1 cellular context compared by ENCODE assay signal in the genomic region with DNA sequence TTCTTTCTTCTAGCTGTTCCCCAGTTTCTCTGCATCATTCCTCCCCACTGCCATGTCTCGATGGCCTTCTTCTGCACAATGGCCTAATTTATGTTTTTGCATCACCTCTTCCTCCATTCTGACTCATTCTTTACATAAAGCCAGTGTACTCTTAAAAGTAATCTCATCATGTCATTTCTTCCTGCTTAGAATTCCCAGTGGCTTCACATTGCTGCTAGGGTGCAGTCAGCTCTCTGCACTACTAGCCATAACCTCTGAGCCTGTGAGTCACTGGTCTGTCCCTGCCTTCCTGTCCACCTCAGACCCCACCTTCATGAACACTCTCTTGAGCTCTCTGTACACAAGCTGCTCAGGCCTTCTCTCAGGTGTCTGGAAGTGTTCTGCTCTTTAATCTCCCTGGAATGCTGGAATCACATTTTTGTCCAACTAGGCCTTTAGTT.
TF ChIP-seq lines count a peak whose summit lies in the region.

No MANE protein-coding gene starts in this region.

TF ChIP-seq in HepG2, 621 proteins besides CTCF, POLR2A, EP300 and RAD21 (continues in another document):
- TF ChIP-seq, protein P1, sequence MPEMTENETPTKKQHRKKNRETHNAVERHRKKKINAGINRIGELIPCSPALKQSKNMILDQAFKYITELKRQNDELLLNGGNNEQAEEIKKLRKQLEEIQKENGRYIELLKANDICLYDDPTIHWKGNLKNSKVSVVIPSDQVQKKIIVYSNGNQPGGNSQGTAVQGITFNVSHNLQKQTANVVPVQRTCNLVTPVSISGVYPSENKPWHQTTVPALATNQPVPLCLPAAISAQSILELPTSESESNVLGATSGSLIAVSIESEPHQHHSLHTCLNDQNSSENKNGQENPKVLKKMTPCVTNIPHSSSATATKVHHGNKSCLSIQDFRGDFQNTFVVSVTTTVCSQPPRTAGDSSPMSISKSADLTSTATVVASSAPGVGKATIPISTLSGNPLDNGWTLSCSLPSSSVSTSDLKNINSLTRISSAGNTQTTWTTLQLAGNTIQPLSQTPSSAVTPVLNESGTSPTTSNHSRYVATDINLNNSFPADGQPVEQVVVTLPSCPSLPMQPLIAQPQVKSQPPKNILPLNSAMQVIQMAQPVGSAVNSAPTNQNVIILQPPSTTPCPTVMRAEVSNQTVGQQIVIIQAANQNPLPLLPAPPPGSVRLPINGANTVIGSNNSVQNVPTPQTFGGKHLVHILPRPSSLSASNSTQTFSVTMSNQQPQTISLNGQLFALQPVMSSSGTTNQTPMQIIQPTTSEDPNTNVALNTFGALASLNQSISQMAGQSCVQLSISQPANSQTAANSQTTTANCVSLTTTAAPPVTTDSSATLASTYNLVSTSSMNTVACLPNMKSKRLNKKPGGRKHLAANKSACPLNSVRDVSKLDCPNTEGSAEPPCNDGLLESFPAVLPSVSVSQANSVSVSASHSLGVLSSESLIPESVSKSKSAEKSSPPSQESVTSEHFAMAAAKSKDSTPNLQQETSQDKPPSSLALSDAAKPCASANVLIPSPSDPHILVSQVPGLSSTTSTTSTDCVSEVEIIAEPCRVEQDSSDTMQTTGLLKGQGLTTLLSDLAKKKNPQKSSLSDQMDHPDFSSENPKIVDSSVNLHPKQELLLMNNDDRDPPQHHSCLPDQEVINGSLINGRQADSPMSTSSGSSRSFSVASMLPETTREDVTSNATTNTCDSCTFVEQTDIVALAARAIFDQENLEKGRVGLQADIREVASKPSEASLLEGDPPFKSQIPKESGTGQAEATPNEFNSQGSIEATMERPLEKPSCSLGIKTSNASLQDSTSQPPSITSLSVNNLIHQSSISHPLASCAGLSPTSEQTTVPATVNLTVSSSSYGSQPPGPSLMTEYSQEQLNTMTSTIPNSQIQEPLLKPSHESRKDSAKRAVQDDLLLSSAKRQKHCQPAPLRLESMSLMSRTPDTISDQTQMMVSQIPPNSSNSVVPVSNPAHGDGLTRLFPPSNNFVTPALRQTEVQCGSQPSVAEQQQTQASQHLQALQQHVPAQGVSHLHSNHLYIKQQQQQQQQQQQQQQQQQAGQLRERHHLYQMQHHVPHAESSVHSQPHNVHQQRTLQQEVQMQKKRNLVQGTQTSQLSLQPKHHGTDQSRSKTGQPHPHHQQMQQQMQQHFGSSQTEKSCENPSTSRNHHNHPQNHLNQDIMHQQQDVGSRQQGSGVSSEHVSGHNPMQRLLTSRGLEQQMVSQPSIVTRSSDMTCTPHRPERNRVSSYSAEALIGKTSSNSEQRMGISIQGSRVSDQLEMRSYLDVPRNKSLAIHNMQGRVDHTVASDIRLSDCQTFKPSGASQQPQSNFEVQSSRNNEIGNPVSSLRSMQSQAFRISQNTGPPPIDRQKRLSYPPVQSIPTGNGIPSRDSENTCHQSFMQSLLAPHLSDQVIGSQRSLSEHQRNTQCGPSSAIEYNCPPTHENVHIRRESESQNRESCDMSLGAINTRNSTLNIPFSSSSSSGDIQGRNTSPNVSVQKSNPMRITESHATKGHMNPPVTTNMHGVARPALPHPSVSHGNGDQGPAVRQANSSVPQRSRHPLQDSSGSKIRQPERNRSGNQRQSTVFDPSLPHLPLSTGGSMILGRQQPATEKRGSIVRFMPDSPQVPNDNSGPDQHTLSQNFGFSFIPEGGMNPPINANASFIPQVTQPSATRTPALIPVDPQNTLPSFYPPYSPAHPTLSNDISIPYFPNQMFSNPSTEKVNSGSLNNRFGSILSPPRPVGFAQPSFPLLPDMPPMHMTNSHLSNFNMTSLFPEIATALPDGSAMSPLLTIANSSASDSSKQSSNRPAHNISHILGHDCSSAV (CRISPR knock-in tag; IDR thresholded peaks at IDR 0.05; ENCODE audit: borderline replicate concordance): no peak
- peak; percentile 60 for TF ChIP-seq PPARG (CRISPR knock-in tag; conservative IDR thresholded peaks at IDR 0.05)
- TF ChIP-seq SRSF4 (IDR thresholded peaks at IDR 0.05; ENCODE audit: low read depth, low read length, poor library complexity, severe bottlenecking): no peak
- TF ChIP-seq, protein P2, sequence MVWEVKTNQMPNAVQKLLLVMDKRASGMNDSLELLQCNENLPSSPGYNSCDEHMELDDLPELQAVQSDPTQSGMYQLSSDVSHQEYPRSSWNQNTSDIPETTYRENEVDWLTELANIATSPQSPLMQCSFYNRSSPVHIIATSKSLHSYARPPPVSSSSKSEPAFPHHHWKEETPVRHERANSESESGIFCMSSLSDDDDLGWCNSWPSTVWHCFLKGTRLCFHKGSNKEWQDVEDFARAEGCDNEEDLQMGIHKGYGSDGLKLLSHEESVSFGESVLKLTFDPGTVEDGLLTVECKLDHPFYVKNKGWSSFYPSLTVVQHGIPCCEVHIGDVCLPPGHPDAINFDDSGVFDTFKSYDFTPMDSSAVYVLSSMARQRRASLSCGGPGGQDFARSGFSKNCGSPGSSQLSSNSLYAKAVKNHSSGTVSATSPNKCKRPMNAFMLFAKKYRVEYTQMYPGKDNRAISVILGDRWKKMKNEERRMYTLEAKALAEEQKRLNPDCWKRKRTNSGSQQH (CRISPR knock-in tag; IDR thresholded peaks at IDR 0.05; ENCODE audit: low read depth): no peak
- no peak for TF ChIP-seq FIP1L1 (IDR thresholded peaks at IDR 0.05; ENCODE audit: borderline replicate concordance, insufficient read depth, low read depth, low read length)
- TF ChIP-seq, protein P3, sequence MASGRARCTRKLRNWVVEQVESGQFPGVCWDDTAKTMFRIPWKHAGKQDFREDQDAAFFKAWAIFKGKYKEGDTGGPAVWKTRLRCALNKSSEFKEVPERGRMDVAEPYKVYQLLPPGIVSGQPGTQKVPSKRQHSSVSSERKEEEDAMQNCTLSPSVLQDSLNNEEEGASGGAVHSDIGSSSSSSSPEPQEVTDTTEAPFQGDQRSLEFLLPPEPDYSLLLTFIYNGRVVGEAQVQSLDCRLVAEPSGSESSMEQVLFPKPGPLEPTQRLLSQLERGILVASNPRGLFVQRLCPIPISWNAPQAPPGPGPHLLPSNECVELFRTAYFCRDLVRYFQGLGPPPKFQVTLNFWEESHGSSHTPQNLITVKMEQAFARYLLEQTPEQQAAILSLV (CRISPR knock-in tag; IDR thresholded peaks at IDR 0.05; ENCODE audit: borderline replicate concordance): no peak
- no peak for TF ChIP-seq KAT2B (IDR thresholded peaks at IDR 0.05; ENCODE audit: borderline replicate concordance, low read depth, low read length)
- TF ChIP-seq, protein P4, sequence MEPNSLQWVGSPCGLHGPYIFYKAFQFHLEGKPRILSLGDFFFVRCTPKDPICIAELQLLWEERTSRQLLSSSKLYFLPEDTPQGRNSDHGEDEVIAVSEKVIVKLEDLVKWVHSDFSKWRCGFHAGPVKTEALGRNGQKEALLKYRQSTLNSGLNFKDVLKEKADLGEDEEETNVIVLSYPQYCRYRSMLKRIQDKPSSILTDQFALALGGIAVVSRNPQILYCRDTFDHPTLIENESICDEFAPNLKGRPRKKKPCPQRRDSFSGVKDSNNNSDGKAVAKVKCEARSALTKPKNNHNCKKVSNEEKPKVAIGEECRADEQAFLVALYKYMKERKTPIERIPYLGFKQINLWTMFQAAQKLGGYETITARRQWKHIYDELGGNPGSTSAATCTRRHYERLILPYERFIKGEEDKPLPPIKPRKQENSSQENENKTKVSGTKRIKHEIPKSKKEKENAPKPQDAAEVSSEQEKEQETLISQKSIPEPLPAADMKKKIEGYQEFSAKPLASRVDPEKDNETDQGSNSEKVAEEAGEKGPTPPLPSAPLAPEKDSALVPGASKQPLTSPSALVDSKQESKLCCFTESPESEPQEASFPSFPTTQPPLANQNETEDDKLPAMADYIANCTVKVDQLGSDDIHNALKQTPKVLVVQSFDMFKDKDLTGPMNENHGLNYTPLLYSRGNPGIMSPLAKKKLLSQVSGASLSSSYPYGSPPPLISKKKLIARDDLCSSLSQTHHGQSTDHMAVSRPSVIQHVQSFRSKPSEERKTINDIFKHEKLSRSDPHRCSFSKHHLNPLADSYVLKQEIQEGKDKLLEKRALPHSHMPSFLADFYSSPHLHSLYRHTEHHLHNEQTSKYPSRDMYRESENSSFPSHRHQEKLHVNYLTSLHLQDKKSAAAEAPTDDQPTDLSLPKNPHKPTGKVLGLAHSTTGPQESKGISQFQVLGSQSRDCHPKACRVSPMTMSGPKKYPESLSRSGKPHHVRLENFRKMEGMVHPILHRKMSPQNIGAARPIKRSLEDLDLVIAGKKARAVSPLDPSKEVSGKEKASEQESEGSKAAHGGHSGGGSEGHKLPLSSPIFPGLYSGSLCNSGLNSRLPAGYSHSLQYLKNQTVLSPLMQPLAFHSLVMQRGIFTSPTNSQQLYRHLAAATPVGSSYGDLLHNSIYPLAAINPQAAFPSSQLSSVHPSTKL (CRISPR knock-in tag; IDR thresholded peaks at IDR 0.05): peak; percentile 80
- TF ChIP-seq, protein P5, sequence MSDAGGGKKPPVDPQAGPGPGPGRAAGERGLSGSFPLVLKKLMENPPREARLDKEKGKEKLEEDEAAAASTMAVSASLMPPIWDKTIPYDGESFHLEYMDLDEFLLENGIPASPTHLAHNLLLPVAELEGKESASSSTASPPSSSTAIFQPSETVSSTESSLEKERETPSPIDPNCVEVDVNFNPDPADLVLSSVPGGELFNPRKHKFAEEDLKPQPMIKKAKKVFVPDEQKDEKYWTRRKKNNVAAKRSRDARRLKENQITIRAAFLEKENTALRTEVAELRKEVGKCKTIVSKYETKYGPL (CRISPR knock-in tag; IDR thresholded peaks at IDR 0.05): no peak
- no peak for TF ChIP-seq GTF3A (CRISPR knock-in tag; conservative IDR thresholded peaks at IDR 0.05)
- TF ChIP-seq KDM5A (IDR thresholded peaks at IDR 0.05; ENCODE audit: borderline replicate concordance, low read length): no peak
- no peak for TF ChIP-seq PAF1 (CRISPR knock-in tag; IDR thresholded peaks at IDR 0.05)
- no peak for TF ChIP-seq SUZ12 (IDR thresholded peaks at IDR 0.05; ENCODE audit: low read depth, low read length)
- peak; percentile 67 for TF ChIP-seq GATAD2A (CRISPR knock-in tag; IDR thresholded peaks at IDR 0.05)
- TF ChIP-seq FOXA3 (CRISPR knock-in tag; IDR thresholded peaks at IDR 0.05): peak; percentile 86; the same call in 1 of the 2 replicates
- TF ChIP-seq, protein P6, sequence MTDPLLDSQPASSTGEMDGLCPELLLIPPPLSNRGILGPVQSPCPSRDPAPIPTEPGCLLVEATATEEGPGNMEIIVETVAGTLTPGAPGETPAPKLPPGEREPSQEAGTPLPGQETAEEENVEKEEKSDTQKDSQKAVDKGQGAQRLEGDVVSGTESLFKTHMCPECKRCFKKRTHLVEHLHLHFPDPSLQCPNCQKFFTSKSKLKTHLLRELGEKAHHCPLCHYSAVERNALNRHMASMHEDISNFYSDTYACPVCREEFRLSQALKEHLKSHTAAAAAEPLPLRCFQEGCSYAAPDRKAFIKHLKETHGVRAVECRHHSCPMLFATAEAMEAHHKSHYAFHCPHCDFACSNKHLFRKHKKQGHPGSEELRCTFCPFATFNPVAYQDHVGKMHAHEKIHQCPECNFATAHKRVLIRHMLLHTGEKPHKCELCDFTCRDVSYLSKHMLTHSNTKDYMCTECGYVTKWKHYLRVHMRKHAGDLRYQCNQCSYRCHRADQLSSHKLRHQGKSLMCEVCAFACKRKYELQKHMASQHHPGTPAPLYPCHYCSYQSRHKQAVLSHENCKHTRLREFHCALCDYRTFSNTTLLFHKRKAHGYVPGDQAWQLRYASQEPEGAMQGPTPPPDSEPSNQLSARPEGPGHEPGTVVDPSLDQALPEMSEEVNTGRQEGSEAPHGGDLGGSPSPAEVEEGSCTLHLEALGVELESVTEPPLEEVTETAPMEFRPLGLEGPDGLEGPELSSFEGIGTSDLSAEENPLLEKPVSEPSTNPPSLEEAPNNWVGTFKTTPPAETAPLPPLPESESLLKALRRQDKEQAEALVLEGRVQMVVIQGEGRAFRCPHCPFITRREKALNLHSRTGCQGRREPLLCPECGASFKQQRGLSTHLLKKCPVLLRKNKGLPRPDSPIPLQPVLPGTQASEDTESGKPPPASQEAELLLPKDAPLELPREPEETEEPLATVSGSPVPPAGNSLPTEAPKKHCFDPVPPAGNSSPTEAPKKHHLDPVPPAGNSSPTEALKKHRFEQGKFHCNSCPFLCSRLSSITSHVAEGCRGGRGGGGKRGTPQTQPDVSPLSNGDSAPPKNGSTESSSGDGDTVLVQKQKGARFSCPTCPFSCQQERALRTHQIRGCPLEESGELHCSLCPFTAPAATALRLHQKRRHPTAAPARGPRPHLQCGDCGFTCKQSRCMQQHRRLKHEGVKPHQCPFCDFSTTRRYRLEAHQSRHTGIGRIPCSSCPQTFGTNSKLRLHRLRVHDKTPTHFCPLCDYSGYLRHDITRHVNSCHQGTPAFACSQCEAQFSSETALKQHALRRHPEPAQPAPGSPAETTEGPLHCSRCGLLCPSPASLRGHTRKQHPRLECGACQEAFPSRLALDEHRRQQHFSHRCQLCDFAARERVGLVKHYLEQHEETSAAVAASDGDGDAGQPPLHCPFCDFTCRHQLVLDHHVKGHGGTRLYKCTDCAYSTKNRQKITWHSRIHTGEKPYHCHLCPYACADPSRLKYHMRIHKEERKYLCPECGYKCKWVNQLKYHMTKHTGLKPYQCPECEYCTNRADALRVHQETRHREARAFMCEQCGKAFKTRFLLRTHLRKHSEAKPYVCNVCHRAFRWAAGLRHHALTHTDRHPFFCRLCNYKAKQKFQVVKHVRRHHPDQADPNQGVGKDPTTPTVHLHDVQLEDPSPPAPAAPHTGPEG (CRISPR knock-in tag; IDR thresholded peaks at IDR 0.05): no peak
- TF ChIP-seq, protein P7, sequence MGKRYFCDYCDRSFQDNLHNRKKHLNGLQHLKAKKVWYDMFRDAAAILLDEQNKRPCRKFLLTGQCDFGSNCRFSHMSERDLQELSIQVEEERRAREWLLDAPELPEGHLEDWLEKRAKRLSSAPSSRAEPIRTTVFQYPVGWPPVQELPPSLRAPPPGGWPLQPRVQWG (CRISPR knock-in tag; IDR thresholded peaks at IDR 0.05; ENCODE audit: borderline replicate concordance, low read depth): no peak
- TF ChIP-seq, protein P8, sequence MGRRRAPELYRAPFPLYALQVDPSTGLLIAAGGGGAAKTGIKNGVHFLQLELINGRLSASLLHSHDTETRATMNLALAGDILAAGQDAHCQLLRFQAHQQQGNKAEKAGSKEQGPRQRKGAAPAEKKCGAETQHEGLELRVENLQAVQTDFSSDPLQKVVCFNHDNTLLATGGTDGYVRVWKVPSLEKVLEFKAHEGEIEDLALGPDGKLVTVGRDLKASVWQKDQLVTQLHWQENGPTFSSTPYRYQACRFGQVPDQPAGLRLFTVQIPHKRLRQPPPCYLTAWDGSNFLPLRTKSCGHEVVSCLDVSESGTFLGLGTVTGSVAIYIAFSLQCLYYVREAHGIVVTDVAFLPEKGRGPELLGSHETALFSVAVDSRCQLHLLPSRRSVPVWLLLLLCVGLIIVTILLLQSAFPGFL (CRISPR knock-in tag; IDR thresholded peaks at IDR 0.05): no peak
- peak; percentile 58; the same call in 1 of the 2 replicates for TF ChIP-seq ZNF292 (CRISPR knock-in tag; IDR thresholded peaks at IDR 0.05; ENCODE audit: borderline replicate concordance, low read depth)
- no peak for TF ChIP-seq FOXM1 (CRISPR knock-in tag; IDR thresholded peaks at IDR 0.05)
- no peak for TF ChIP-seq ZNF17 (CRISPR knock-in tag; IDR thresholded peaks at IDR 0.05)
- no peak for TF ChIP-seq HDAC1 (CRISPR knock-in tag; IDR thresholded peaks at IDR 0.05)
- TF ChIP-seq, protein P9, sequence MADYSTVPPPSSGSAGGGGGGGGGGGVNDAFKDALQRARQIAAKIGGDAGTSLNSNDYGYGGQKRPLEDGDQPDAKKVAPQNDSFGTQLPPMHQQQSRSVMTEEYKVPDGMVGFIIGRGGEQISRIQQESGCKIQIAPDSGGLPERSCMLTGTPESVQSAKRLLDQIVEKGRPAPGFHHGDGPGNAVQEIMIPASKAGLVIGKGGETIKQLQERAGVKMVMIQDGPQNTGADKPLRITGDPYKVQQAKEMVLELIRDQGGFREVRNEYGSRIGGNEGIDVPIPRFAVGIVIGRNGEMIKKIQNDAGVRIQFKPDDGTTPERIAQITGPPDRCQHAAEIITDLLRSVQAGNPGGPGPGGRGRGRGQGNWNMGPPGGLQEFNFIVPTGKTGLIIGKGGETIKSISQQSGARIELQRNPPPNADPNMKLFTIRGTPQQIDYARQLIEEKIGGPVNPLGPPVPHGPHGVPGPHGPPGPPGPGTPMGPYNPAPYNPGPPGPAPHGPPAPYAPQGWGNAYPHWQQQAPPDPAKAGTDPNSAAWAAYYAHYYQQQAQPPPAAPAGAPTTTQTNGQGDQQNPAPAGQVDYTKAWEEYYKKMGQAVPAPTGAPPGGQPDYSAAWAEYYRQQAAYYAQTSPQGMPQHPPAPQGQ (CRISPR knock-in tag; IDR thresholded peaks at IDR 0.05; ENCODE audit: borderline replicate concordance): no peak
- TF ChIP-seq ZNF430 (CRISPR knock-in tag; IDR thresholded peaks at IDR 0.05): no peak
- no peak for TF ChIP-seq KLF15 (CRISPR knock-in tag; IDR thresholded peaks at IDR 0.05; ENCODE audit: borderline replicate concordance)
